9 cellular contexts compared by ENCODE assay signal in the genomic region with DNA sequence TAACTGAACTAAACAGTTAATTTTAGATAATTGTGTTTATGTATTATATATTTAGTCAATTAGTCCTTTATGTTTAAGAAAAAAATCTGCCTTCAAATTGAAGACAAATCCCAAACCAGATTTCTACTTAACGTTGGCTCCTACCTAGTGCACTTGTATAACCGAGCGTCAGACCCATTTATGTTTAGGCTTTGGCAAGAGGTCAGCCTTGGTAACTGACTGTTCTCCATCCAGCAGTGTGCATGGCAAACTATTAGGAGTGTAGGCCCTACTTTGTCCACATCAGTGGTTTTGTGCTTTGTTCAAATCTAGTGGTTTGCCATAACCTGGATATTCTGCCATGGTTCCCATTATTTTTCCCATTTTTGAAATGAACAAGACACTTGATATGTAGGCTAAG.
"Had no signal": no experiment of that assay in that cellular context is flagged by ENCODE, and none has a peak within 500 bp of the region (broad histone marks: within the 10 kb centered on the region; RNA-seq: fewer than 3 reads in every experiment).

No MANE protein-coding gene starts in this region.

- H3K27ac ChIP-seq: GM23248 had no signal

- DNase-seq: GM23248, GOT3, H7, H9, HCEC 1CT, HFFc6 had no signal

- H2AFZ ChIP-seq: GM23248, GM23338 had no signal

- H3K4me2 ChIP-seq: GM23338 had no signal

- H3K4me1 ChIP-seq: HAP-1 had no signal

- H3K9ac ChIP-seq: GM23248 had no signal

- H3K9me3 ChIP-seq: HAP-1 had no signal

- ATAC-seq: GM23338, HCT116 had no signal

- H3K4me3 ChIP-seq: GM23248, GM23338, HAP-1 had no signal
